Comparison of ENCODE assay signal across 12 cellular contexts in the genomic region with DNA sequence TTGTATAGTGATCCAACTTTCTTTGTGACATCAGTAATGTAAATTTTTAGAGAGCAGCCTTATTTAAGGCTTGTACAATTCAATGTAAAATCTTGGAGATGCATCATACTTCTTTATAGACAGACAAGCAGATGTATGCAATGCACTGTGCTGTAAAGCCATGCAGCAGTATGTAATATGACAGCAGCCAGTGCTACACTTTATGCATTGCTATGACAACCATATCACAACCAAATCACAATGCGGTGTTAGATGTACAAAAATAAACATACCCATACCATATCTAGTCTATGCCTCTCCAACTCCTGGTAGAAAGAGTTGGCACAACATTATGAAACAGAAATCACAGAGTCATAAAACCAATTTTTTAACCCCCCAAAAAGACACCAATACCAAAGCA.
DNase-seq lines count a peak whose midpoint lies in the region; ATAC-seq and TF ChIP-seq lines count a peak whose summit lies in the region.
"Had no signal": no experiment of that assay in that cellular context is flagged by ENCODE, and none has a peak within 500 bp of the region (broad histone marks: within the 10 kb centered on the region; RNA-seq: fewer than 3 reads in every experiment).

No MANE protein-coding gene starts in this region.

- peaks cover 0 to 10% (median 0%) of the 10 kb centered on the region in 3 experiments; a peak in 2 of 7 replicates for H3K36me3 Mint-ChIP-seq in H9 (ENCODE audit: insufficient read depth in 1 of 3, low read depth in 3 of 3)

- H3K27ac ChIP-seq in H9 (ENCODE audit: insufficient read length, low read depth, low read length): no peak overlapping the region
- H3K27ac ChIP-seq: PC-9 had no signal

- no peak overlapping the region for H3T11ph ChIP-seq in H9 (ENCODE audit: low read length)

- ATAC-seq in SK-N-SH treated with all-trans-retinoic acid at 6 μM for 48 hours: no peak
- ATAC-seq: CD8-positive, alpha-beta T cell; T-cell had no signal

- no peak overlapping the region for H4K91ac ChIP-seq in H9 (ENCODE audit: insufficient read length, low read depth, low read length)

- WGBS in H9 (ENCODE audit: extremely low coverage, insufficient read length, low lambda C conversion rate): no CpG with 5 or more reads among the region's 1 CpG

- DNase-seq in COLO668 (lab: John Stamatoyannopoulos, UW; ENCODE audit: unreplicated experiment): peak; percentile 4
- peak; percentile 30 for DNase-seq in DMS153 treated with DMSO at 0.1 percent for 48 hours (lab: John Stamatoyannopoulos, UW; ENCODE audit: unreplicated experiment)
- DNase-seq in NCI-H2029 treated with DMSO at 0.1 percent for 48 hours (lab: John Stamatoyannopoulos, UW): peak; percentile 19
- no peak for DNase-seq in H9
- DNase-seq in NCI-H510A treated with DMSO at 0.1 percent for 48 hours (lab: John Stamatoyannopoulos, UW): no peak
- no peak for DNase-seq in ACHN
- DNase-seq: CD8-positive, alpha-beta T cell; NCI-H1436 treated with DMSO at 0.1 percent for 48 hours; NCI-H446 treated with DMSO at 0.1 percent for 48 hours; PC-9; T-cell had no signal

- no peak overlapping the region for H2BK120ac ChIP-seq in H9 (ENCODE audit: low read depth, low read length, poor library complexity, severe bottlenecking)

- no peaks in the 10 kb centered on the region for H3K9me3 Mint-ChIP-seq in H9
- H3K9me3 Mint-ChIP-seq: CD8-positive, alpha-beta T cell; T-cell had no signal

- no peaks in the 10 kb centered on the region for H3K9me3 ChIP-seq in H9 (ENCODE audit: control insufficient read depth, low read depth, low read length)

- TF ChIP-seq CTCF in H9 (conservative IDR thresholded peaks at IDR 0.05): no peak

- H3K79me1 ChIP-seq in H9 (ENCODE audit: insufficient read depth, low read depth, low read length, poor library complexity, severe bottlenecking): no peaks in the 10 kb centered on the region

- H3K56ac ChIP-seq in H9 (ENCODE audit: insufficient read length, low read depth, low read length): no peak overlapping the region

- no peak overlapping the region for H4K8ac ChIP-seq in H9 (replicated peaks; ENCODE audit: insufficient read length, low read depth, low read length)

- no peak overlapping the region for H2AK5ac ChIP-seq in H9 (ENCODE audit: insufficient read length, low read length)

- H3K4me1 ChIP-seq in H9 (ENCODE audit: insufficient read depth, low read length): no peaks in the 10 kb centered on the region

- no peaks in the 10 kb centered on the region for H3K27me3 Mint-ChIP-seq in H9 (ENCODE audit: low read depth)
- H3K27me3 Mint-ChIP-seq: T-cell had no signal

- no peak overlapping the region for H3K4me3 Mint-ChIP-seq in H9
- H3K4me3 Mint-ChIP-seq: CD8-positive, alpha-beta T cell; T-cell had no signal

- H3K23me2 ChIP-seq in H9 (ENCODE audit: insufficient read length, low read depth, low read length, poor library complexity, severe bottlenecking): no peaks in the 10 kb centered on the region

- H2BK5ac ChIP-seq in H9 (ENCODE audit: insufficient read length, low read length): no peak overlapping the region

- in situ Hi-C loops in ACHN (cut with HindIII; ENCODE audit: low pct_ligation_motif_present, low pct_unique_long_range_greater_than_20kb, low sequenced_read_pairs): no loop called here

- peaks cover 2% of the 10 kb centered on the region; the same call in 1 of the 2 replicates for H3K79me2 ChIP-seq in H9 (ENCODE audit: insufficient read depth, low read length)

- H2BK20ac ChIP-seq in H9 (ENCODE audit: low read depth, low read length, poor library complexity, severe bottlenecking): no peak overlapping the region

- H3K4ac ChIP-seq in H9 (ENCODE audit: low read depth, low read length): no peak overlapping the region

- no peak overlapping the region for H3K9ac ChIP-seq in H9 (ENCODE audit: extremely low read depth, insufficient read length, low read length)

- no peak overlapping the region for H4K5ac ChIP-seq in H9 (ENCODE audit: insufficient read length, low read depth, low read length)

- no peak overlapping the region for H3K18ac ChIP-seq in H9 (ENCODE audit: insufficient read length, low read depth, low read length)

- H3K4me1 Mint-ChIP-seq in H9: peaks cover 2 to 11% of the 10 kb centered on the region in 2 experiments; a peak in 3 of 4 replicates
- H3K4me1 Mint-ChIP-seq: T-cell had no signal

- no peaks in the 10 kb centered on the region for H4K20me1 ChIP-seq in H9 (ENCODE audit: control insufficient read depth, insufficient read depth, insufficient read length)

- H2BK15ac ChIP-seq in H9 (ENCODE audit: low read depth, low read length): no peak overlapping the region

- H3K27me3 ChIP-seq in H9 (ENCODE audit: insufficient read depth, low read length): no peaks in the 10 kb centered on the region

- H2BK12ac ChIP-seq in H9 (ENCODE audit: insufficient read length, low read depth, low read length): no peak overlapping the region

- no peak overlapping the region for H3K14ac ChIP-seq in H9 (ENCODE audit: insufficient read depth, low read length)

- no peak overlapping the region for H3K23ac ChIP-seq in H9 (ENCODE audit: insufficient read length, low read depth, low read length)

- no peak overlapping the region for H3K4me2 ChIP-seq in H9 (ENCODE audit: insufficient read depth, insufficient read length, low read length)
- H3K4me2 ChIP-seq: PC-9 had no signal

- H3K27ac Mint-ChIP-seq in H9: no peak overlapping the region
- H3K27ac Mint-ChIP-seq: CD8-positive, alpha-beta T cell; T-cell had no signal

- no peak overlapping the region for H2AFZ ChIP-seq in H9 (ENCODE audit: low read length)
- H2AFZ ChIP-seq: PC-9 had no signal

TF ChIP-seq in SK-N-SH treated with all-trans-retinoic acid at 6 μM for 48 hours, 23 proteins besides CTCF, POLR2A, EP300 and RAD21:
- TF ChIP-seq ZNF8 (CRISPR knock-in tag; IDR thresholded peaks at IDR 0.05): 0 out of 2 replicates have a peak, but pooled peaks have one; percentile 12
- no peak for TF ChIP-seq PPARA (CRISPR knock-in tag; IDR thresholded peaks at IDR 0.05; ENCODE audit: borderline replicate concordance)

Comparison
In these comparisons a context has a peak if more than half of its experiments do, and no peak if none do; other contexts are left out.
1. DNase-seq: peak in COLO668 (single experiment), DMS153 treated with DMSO at 0.1 percent for 48 hours (single experiment) and NCI-H2029 treated with DMSO at 0.1 percent for 48 hours (single experiment); none in H9 (single experiment), NCI-H510A treated with DMSO at 0.1 percent for 48 hours (single experiment) and ACHN (single experiment).